In genomic region chr10:20515654-20516053, GRCh38 we compare ENCODE assay signal across 6 cellular contexts.
"Had no signal": no experiment of that assay in that cellular context is flagged by ENCODE, and none has a peak within 500 bp of the region (broad histone marks: within the 10 kb centered on the region; RNA-seq: fewer than 3 reads in every experiment).

No MANE protein-coding gene starts in this region.

- H3K27ac ChIP-seq: HL-60 had no signal

- H3K4me3 Mint-ChIP-seq: IgD-negative memory B cell had no signal

- H3K36me3 Mint-ChIP-seq: IgD-negative memory B cell had no signal

- H3K27me3 Mint-ChIP-seq: IgD-negative memory B cell had no signal

- H3K4me1 Mint-ChIP-seq: IgD-negative memory B cell had no signal

- H3K27ac Mint-ChIP-seq: IgD-negative memory B cell had no signal

- H3K4me3 ChIP-seq: K562 had no signal

- ATAC-seq: HepG2, K562 had no signal

- DNase-seq: IMR-90, KBM-7 had no signal
